In genomic region chr21:33230518-33231324, GRCh38 we compare ENCODE assay signal across 8 cellular contexts. TPM values are rescaled to one million over a fixed set of nuclear protein-coding genes. Genes with fewer than 3 reads are reported as not detected.
DNase-seq lines count a peak whose midpoint lies in the region; ATAC-seq and TF ChIP-seq lines count a peak whose summit lies in the region.

No MANE protein-coding gene starts in this region.

- H3K9ac ChIP-seq in Karpas-422 (ENCODE audit: low read length) (peak overlapping the region; percentile 98), endocrine pancreas (ENCODE audit: control insufficient read depth, insufficient read depth, low read length) (peak overlapping the region; percentile 48)

- DNase-seq in GM10266 (ENCODE audit: extremely low spot score) = peak; percentile 76
- DNase-seq in Karpas-422 = peak; percentile 90
- peak; percentile 48 for DNase-seq in activated CD4-positive, alpha-beta T cell treated with anti-CD3 and anti-CD28 coated beads for 48 hours
- DNase-seq in lung microvascular endothelial cell (ENCODE audit: low read depth in 2 of 2) = peak; percentile 26 to 84
- peak; percentile 40 for DNase-seq in testis
- no peak for DNase-seq in NCI-H1048 (lab: John Stamatoyannopoulos, UW)

- intact Hi-C loops in testis (cut with DNase I; ENCODE audit: low total_unique reads) = no loop called here

- peaks cover 59% of the 10 kb centered on the region for H3K4me1 ChIP-seq in Karpas-422 (ENCODE audit: low read length)
- H3K4me1 ChIP-seq in endocrine pancreas (ENCODE audit: control insufficient read depth, insufficient read depth, low read length) = no peaks in the 10 kb centered on the region
- no peaks in the 10 kb centered on the region for H3K4me1 ChIP-seq in testis

- peak; percentile 39 for ATAC-seq in GM21723 (IDR thresholded peaks at IDR 0.05; ENCODE audit: unreplicated experiment)

- H3K27me3 ChIP-seq in Karpas-422 (ENCODE audit: low read length) (no peaks in the 10 kb centered on the region), endocrine pancreas (ENCODE audit: control insufficient read depth, insufficient read depth, low read length) (no peaks in the 10 kb centered on the region), testis (no peaks in the 10 kb centered on the region)

- H4K20me1 ChIP-seq in Karpas-422 (ENCODE audit: insufficient read depth, low read depth, low read length) = no peaks in the 10 kb centered on the region

- peak overlapping the region; percentile 84 for H3K4me2 ChIP-seq in Karpas-422 (ENCODE audit: low read depth, low read length, poor library complexity, severe bottlenecking)

- peaks cover 58% of the 10 kb centered on the region for H3K79me2 ChIP-seq in Karpas-422 (ENCODE audit: low read length)

- TF ChIP-seq CTCF in GM10266 (IDR thresholded peaks at IDR 0.05; ENCODE audit: control insufficient read depth, insufficient read depth, low read depth, missing control alignments) = peak; percentile 39
- no peak for TF ChIP-seq CTCF in testis (IDR thresholded peaks at IDR 0.05)

- H3K4me3 ChIP-seq in Karpas-422 (ENCODE audit: low read length) = peak overlapping the region; percentile 99
- peak overlapping the region; percentile 60 for H3K4me3 ChIP-seq in endocrine pancreas (ENCODE audit: control insufficient read depth, insufficient read depth, low read length)
- H3K4me3 ChIP-seq in testis = peak overlapping the region; percentile 93 to 98

- TF ChIP-seq POLR2A in testis (IDR thresholded peaks at IDR 0.05) = no peak

- H3K9me3 ChIP-seq in Karpas-422 (ENCODE audit: low read length) (no peaks in the 10 kb centered on the region), endocrine pancreas (ENCODE audit: control insufficient read depth, low read length) (no peaks in the 10 kb centered on the region), testis (no peaks in the 10 kb centered on the region)

- WGBS in testis, 2 donors = 1 to 4% methylated on average over 18 to 31 of the region's 31 CpGs

- no peaks in the 10 kb centered on the region for H3K9me2 ChIP-seq in Karpas-422 (replicated peaks; ENCODE audit: insufficient read depth, low read length)

- H3K27ac ChIP-seq in Karpas-422 (ENCODE audit: low read length) (peak overlapping the region; percentile 82), testis (peak overlapping the region; percentile 90 to 94)

- peak overlapping the region; percentile 77; the same call in 1 of the 2 replicates for H2AFZ ChIP-seq in Karpas-422 (ENCODE audit: low read length)

- H3K36me3 ChIP-seq in Karpas-422 (ENCODE audit: insufficient read depth, low read length) = peaks cover 10% of the 10 kb centered on the region; the same call in 1 of the 2 replicates
- H3K36me3 ChIP-seq in endocrine pancreas (ENCODE audit: control insufficient read depth, insufficient read depth, low read length) = no peaks in the 10 kb centered on the region
- H3K36me3 ChIP-seq in testis (ENCODE audit: low read depth, missing control alignments) = no peaks in the 10 kb centered on the region

RNA-seq across cellular contexts. Expression of gene IFNAR2, which starts 1.0 kb away (rescaled TPM):
- total RNA-seq in Karpas-422 (2014; rRNA removed; shearing (Covaris generic); ENCODE audit: low replicate concordance) = 10.2 and 25.3 TPM in 2 replicates
- total RNA-seq in lung microvascular endothelial cell (5.4 and 8.1 TPM in 2 replicates), testis (10 to 100 TPM in 1 of 2 donors, 1 to 10 TPM in 1; 8.6 to 13.1 TPM)
- polyA plus RNA-seq in testis (ENCODE audit: insufficient read depth, low read depth, low replicate concordance) = 10.7 TPM

RNA-seq across cellular contexts. Expression of gene IL10RB, which starts 35.4 kb away (rescaled TPM):
- 48.8 and 67.0 TPM in 2 replicates for total RNA-seq in Karpas-422 (2014; rRNA removed; shearing (Covaris generic); ENCODE audit: low replicate concordance)
- total RNA-seq in lung microvascular endothelial cell (34.0 and 46.4 TPM in 2 replicates), testis (10 to 100 TPM; 14.3 to 19.3 TPM)
- polyA plus RNA-seq in testis (ENCODE audit: insufficient read depth, low read depth, low replicate concordance) = 14.4 TPM
